ENCODE assay signal across 24 cellular contexts in genomic region chr14:103749860-103750259, GRCh38. TPM values are rescaled to one million over a fixed set of nuclear protein-coding genes. Genes with fewer than 3 reads are reported as not detected.
DNase-seq lines count a peak whose midpoint lies in the region; ATAC-seq and TF ChIP-seq lines count a peak whose summit lies in the region.
"Had no signal": no experiment of that assay in that cellular context is flagged by ENCODE, and none has a peak within 500 bp of the region (broad histone marks: within the 10 kb centered on the region; RNA-seq: fewer than 3 reads in every experiment).

No MANE protein-coding gene starts in this region.

- ATAC-seq in activated CD8-positive, alpha-beta T cell treated with anti-CD3 and anti-CD28 coated beads, Interleukin-2, amount 10 ng/mL, durations not matched to agents 7 days and 5 days, result no peak
- ATAC-seq in activated CD8-positive, alpha-beta T cell treated with anti-CD3 and anti-CD28 coated beads for 36 hours, result no peak
- no peak for ATAC-seq in stimulated activated memory B cell treated with anti-CD40 and anti-IgM and Interleukin-4, amounts not matched to agents 10 μg/mL and 1 μg/mL and 100 μg/mL, for 72 hours
- ATAC-seq: body of pancreas, WTC11 had no signal

- H3K27me3 Mint-ChIP-seq in activated CD8-positive, alpha-beta T cell treated with anti-CD3 and anti-CD28 coated beads, Interleukin-2, amount 10 ng/mL, durations not matched to agents 7 days and 5 days (ENCODE audit: low read depth), result no peaks in the 10 kb centered on the region
- H3K27me3 Mint-ChIP-seq in activated CD8-positive, alpha-beta T cell treated with anti-CD3 and anti-CD28 coated beads for 36 hours, result no peaks in the 10 kb centered on the region
- H3K27me3 Mint-ChIP-seq in stimulated activated memory B cell treated with anti-CD40 and anti-IgM and Interleukin-4, amounts not matched to agents 10 μg/mL and 1 μg/mL and 100 μg/mL, for 72 hours, result no peaks in the 10 kb centered on the region
- H3K27me3 Mint-ChIP-seq: activated naive CD8-positive, alpha-beta T cell treated with anti-CD3 and anti-CD28 coated beads, Interleukin-2, amount 10 ng/mL, durations not matched to agents 7 days and 5 days had no signal

- POLR2A ChIA-PET in activated CD8-positive, alpha-beta T cell treated with anti-CD3 and anti-CD28 coated beads, Interleukin-2, amount 10 ng/mL, durations not matched to agents 7 days and 5 days (lab: Charles Lee), result no interaction called here
- POLR2A ChIA-PET in activated CD8-positive, alpha-beta T cell treated with anti-CD3 and anti-CD28 coated beads for 36 hours (lab: Charles Lee), result no interaction called here

- H2AFZ ChIP-seq in hepatocyte, result no peak overlapping the region

- no peak for TF ChIP-seq CTCF in activated CD8-positive, alpha-beta T cell treated with anti-CD3 and anti-CD28 coated beads for 36 hours (IDR thresholded peaks at IDR 0.05)
- TF ChIP-seq CTCF in hepatocyte (IDR thresholded peaks at IDR 0.05; ENCODE audit: poor library complexity) (peak; percentile 8), uterus (IDR thresholded peaks at IDR 0.05) (peak in 3 of 4 experiments; percentile 22 to 41 (median 29)), lower leg skin (IDR thresholded peaks at IDR 0.05) (no peak)

- peaks cover 6% of the 10 kb centered on the region for H3K36me3 Mint-ChIP-seq in activated CD8-positive, alpha-beta T cell treated with anti-CD3 and anti-CD28 coated beads, Interleukin-2, amount 10 ng/mL, durations not matched to agents 7 days and 5 days (ENCODE audit: low read depth)
- H3K36me3 Mint-ChIP-seq in activated CD8-positive, alpha-beta T cell treated with anti-CD3 and anti-CD28 coated beads for 36 hours (ENCODE audit: low read depth), result peaks cover 3% of the 10 kb centered on the region
- H3K36me3 Mint-ChIP-seq in stimulated activated memory B cell treated with anti-CD40 and anti-IgM and Interleukin-4, amounts not matched to agents 10 μg/mL and 1 μg/mL and 100 μg/mL, for 72 hours, result peaks cover 7% of the 10 kb centered on the region
- H3K36me3 Mint-ChIP-seq: WTC11 had no signal

- no peaks in the 10 kb centered on the region for H3K4me1 ChIP-seq in hepatocyte (ENCODE audit: insufficient read depth)
- H3K4me1 ChIP-seq in uterus, result no peaks in the 10 kb centered on the region
- H3K4me1 ChIP-seq: BE2C, body of pancreas had no signal

- no peaks in the 10 kb centered on the region for H4K20me1 ChIP-seq in hepatocyte (ENCODE audit: insufficient read depth, poor library complexity, severe bottlenecking)

- H3K27ac Mint-ChIP-seq in activated CD8-positive, alpha-beta T cell treated with anti-CD3 and anti-CD28 coated beads, Interleukin-2, amount 10 ng/mL, durations not matched to agents 7 days and 5 days, result peak overlapping the region; percentile 24
- no peak overlapping the region for H3K27ac Mint-ChIP-seq in activated CD8-positive, alpha-beta T cell treated with anti-CD3 and anti-CD28 coated beads for 36 hours
- H3K27ac Mint-ChIP-seq in stimulated activated memory B cell treated with anti-CD40 and anti-IgM and Interleukin-4, amounts not matched to agents 10 μg/mL and 1 μg/mL and 100 μg/mL, for 72 hours, result no peak overlapping the region
- H3K27ac Mint-ChIP-seq: nephron progenitor cell, WTC11 had no signal

- no peak for DNase-seq in activated CD8-positive, alpha-beta T cell treated with anti-CD3 and anti-CD28 coated beads, Interleukin-2, amount 10 ng/mL, durations not matched to agents 7 days and 5 days
- no peak for DNase-seq in activated CD8-positive, alpha-beta T cell treated with anti-CD3 and anti-CD28 coated beads for 36 hours
- peak; percentile 17 for DNase-seq in amniotic epithelial cell (ENCODE audit: low read depth)
- no peak for DNase-seq in hepatocyte (ENCODE audit: low spot score)
- DNase-seq in uterus, result no peak
- DNase-seq in activated CD4-positive, alpha-beta T cell treated with anti-CD3 and anti-CD28 coated beads for 4 hours, result no peak
- DNase-seq in lower leg skin (ENCODE audit: low spot score in 2 of 2), result no peak
- DNase-seq: activated CD4-positive, alpha-beta T cell treated with anti-CD3 and anti-CD28 coated beads, Interleukin-2, amount 50 U/mL, for 4 hours; activated effector memory CD4-positive, alpha-beta T cell treated with Interleukin-2 at 50 U/mL for 16 hours; activated naive CD8-positive, alpha-beta T cell treated with anti-CD3 and anti-CD28 coated beads, Interleukin-2, amount 10 ng/mL, durations not matched to agents 7 days and 5 days; activated T-cell treated with anti-CD3 and anti-CD28 coated beads for 4 hours; BE2C; body of pancreas; DMS79; GOT3; islet precursor cell; MV-4-11; NCI-H146; nephron progenitor cell; stimulated activated CD4-positive, alpha-beta T cell treated with anti-CD3 and anti-CD28 coated beads, Interleukin-1b, Interleukin-23, amount 100 ng/mL, for 48 hours; SW 1271; T1000 had no signal

- TF ChIP-seq POLR2A in uterus (IDR thresholded peaks at IDR 0.05) (no peak), lower leg skin (IDR thresholded peaks at IDR 0.05) (no peak)

- H3K9me3 ChIP-seq in hepatocyte (ENCODE audit: low read depth) (no peaks in the 10 kb centered on the region), uterus (no peaks in the 10 kb centered on the region)
- H3K9me3 ChIP-seq: BE2C, body of pancreas had no signal

- H3K4me3 ChIP-seq in hepatocyte, result no peak overlapping the region
- no peak overlapping the region for H3K4me3 ChIP-seq in uterus
- no peak overlapping the region for H3K4me3 ChIP-seq in lower leg skin (ENCODE audit: low read depth, poor library complexity, severe bottlenecking)
- H3K4me3 ChIP-seq: body of pancreas had no signal

- no peak overlapping the region for H3K4me2 ChIP-seq in hepatocyte

- H3K27me3 ChIP-seq in hepatocyte (no peaks in the 10 kb centered on the region), uterus (no peaks in the 10 kb centered on the region)
- H3K27me3 ChIP-seq: BE2C, body of pancreas had no signal

- CTCF ChIA-PET in activated CD8-positive, alpha-beta T cell treated with anti-CD3 and anti-CD28 coated beads, Interleukin-2, amount 10 ng/mL, durations not matched to agents 7 days and 5 days (lab: Charles Lee), result no interaction called here
- CTCF ChIA-PET in activated CD8-positive, alpha-beta T cell treated with anti-CD3 and anti-CD28 coated beads for 36 hours (lab: Charles Lee), result no interaction called here

- intact Hi-C loops in activated CD8-positive, alpha-beta T cell treated with anti-CD3 and anti-CD28 coated beads for 36 hours (cut with micrococcal nuclease), result no loop called here
- intact Hi-C loops in uterus (cut with DNase I; ENCODE audit: low total_unique reads) (no loop called here), lower leg skin (cut with DNase I; ENCODE audit: low total_unique reads) (no loop called here)

- H3K9me2 ChIP-seq in hepatocyte (replicated peaks; ENCODE audit: insufficient read depth), result no peaks in the 10 kb centered on the region

- 94% methylated on average over 5 of the region's 5 CpGs for WGBS in hepatocyte (ENCODE audit: low lambda C conversion rate, missing lambda C conversion rate)
- WGBS in lower leg skin, 2 donors, result 77 to 79% methylated on average over 5 of the region's 5 CpGs

- H3K4me3 Mint-ChIP-seq in activated CD8-positive, alpha-beta T cell treated with anti-CD3 and anti-CD28 coated beads, Interleukin-2, amount 10 ng/mL, durations not matched to agents 7 days and 5 days, result no peak overlapping the region
- no peak overlapping the region for H3K4me3 Mint-ChIP-seq in activated CD8-positive, alpha-beta T cell treated with anti-CD3 and anti-CD28 coated beads for 36 hours
- no peak overlapping the region for H3K4me3 Mint-ChIP-seq in stimulated activated memory B cell treated with anti-CD40 and anti-IgM and Interleukin-4, amounts not matched to agents 10 μg/mL and 1 μg/mL and 100 μg/mL, for 72 hours
- H3K4me3 Mint-ChIP-seq: activated naive CD8-positive, alpha-beta T cell treated with anti-CD3 and anti-CD28 coated beads, Interleukin-2, amount 10 ng/mL, durations not matched to agents 7 days and 5 days; nephron progenitor cell; WTC11 had no signal

- H3K27ac ChIP-seq in hepatocyte (no peak overlapping the region), uterus (no peak overlapping the region)
- H3K27ac ChIP-seq: body of pancreas had no signal

- H3K79me2 ChIP-seq in hepatocyte, result no peaks in the 10 kb centered on the region

- H3K4me1 Mint-ChIP-seq in activated CD8-positive, alpha-beta T cell treated with anti-CD3 and anti-CD28 coated beads, Interleukin-2, amount 10 ng/mL, durations not matched to agents 7 days and 5 days (ENCODE audit: low read depth), result peaks cover 29% of the 10 kb centered on the region
- H3K4me1 Mint-ChIP-seq in activated CD8-positive, alpha-beta T cell treated with anti-CD3 and anti-CD28 coated beads for 36 hours (ENCODE audit: low read depth), result peaks cover 19% of the 10 kb centered on the region
- H3K4me1 Mint-ChIP-seq in stimulated activated memory B cell treated with anti-CD40 and anti-IgM and Interleukin-4, amounts not matched to agents 10 μg/mL and 1 μg/mL and 100 μg/mL, for 72 hours, result no peaks in the 10 kb centered on the region
- H3K4me1 Mint-ChIP-seq: nephron progenitor cell had no signal

- no peaks in the 10 kb centered on the region for H3K36me3 ChIP-seq in hepatocyte (replicated peaks; ENCODE audit: insufficient read depth, low read depth)
- no peaks in the 10 kb centered on the region for H3K36me3 ChIP-seq in uterus

- no peaks in the 10 kb centered on the region for H3K9me3 Mint-ChIP-seq in activated CD8-positive, alpha-beta T cell treated with anti-CD3 and anti-CD28 coated beads, Interleukin-2, amount 10 ng/mL, durations not matched to agents 7 days and 5 days (ENCODE audit: insufficient read depth)
- H3K9me3 Mint-ChIP-seq in activated CD8-positive, alpha-beta T cell treated with anti-CD3 and anti-CD28 coated beads for 36 hours, result no peaks in the 10 kb centered on the region
- no peaks in the 10 kb centered on the region for H3K9me3 Mint-ChIP-seq in stimulated activated memory B cell treated with anti-CD40 and anti-IgM and Interleukin-4, amounts not matched to agents 10 μg/mL and 1 μg/mL and 100 μg/mL, for 72 hours
- H3K9me3 Mint-ChIP-seq: activated naive CD8-positive, alpha-beta T cell treated with anti-CD3 and anti-CD28 coated beads, Interleukin-2, amount 10 ng/mL, durations not matched to agents 7 days and 5 days; nephron progenitor cell; WTC11 had no signal

RNA-seq across cellular contexts. Expression of gene ZFYVE21, which starts 34.2 kb away (rescaled TPM):
- total RNA-seq in activated CD8-positive, alpha-beta T cell treated with anti-CD3 and anti-CD28 coated beads, Interleukin-2, amount 10 ng/mL, durations not matched to agents 7 days and 5 days, result 10 to 100 TPM; 16.7 to 17.4 TPM
- total RNA-seq in activated CD8-positive, alpha-beta T cell treated with anti-CD3 and anti-CD28 coated beads for 36 hours, result 10 to 100 TPM; 10.4 to 11.6 TPM
- total RNA-seq in hepatocyte (39.4 and 59.2 TPM in 2 replicates), uterus (100 to 1,000 TPM in 2 of 4 donors, 10 to 100 TPM in 2; 73.2 to 276 (median 103) TPM), lower leg skin (100 to 1,000 TPM; 133 to 269 (median 154) TPM)
- polyA plus RNA-seq in hepatocyte, result 51.3 and 55.2 TPM in 2 replicates

RNA-seq across cellular contexts. Expression of gene XRCC3, which starts 34.6 kb away (rescaled TPM):
- total RNA-seq in activated CD8-positive, alpha-beta T cell treated with anti-CD3 and anti-CD28 coated beads, Interleukin-2, amount 10 ng/mL, durations not matched to agents 7 days and 5 days, result 10 to 100 TPM; 46.2 to 52.5 TPM
- 10 to 100 TPM; 47.3 to 55.2 TPM for total RNA-seq in activated CD8-positive, alpha-beta T cell treated with anti-CD3 and anti-CD28 coated beads for 36 hours
- total RNA-seq in hepatocyte, result 7.1 and 9.1 TPM in 2 replicates
- polyA plus RNA-seq in hepatocyte, result 7.7 and 8.2 TPM in 2 replicates
- 10 to 100 TPM in 1 of 4 donors, 1 to 10 TPM in 2, under 1 TPM in 1; 0.59 to 14.4 (median 5.2) TPM for total RNA-seq in uterus
- total RNA-seq in lower leg skin, result 10 to 100 TPM in 3 of 4 donors, 1 to 10 TPM in 1; 9.5 to 14.7 (median 12.3) TPM

Comparison
In these comparisons a context has a peak if more than half of its experiments do, and no peak if none do; other contexts are left out.
1. CTCF ChIP-seq: peak in hepatocyte (single experiment) and uterus (3 of 4); none in activated CD8-positive, alpha-beta T cell treated with anti-CD3 and anti-CD28 coated beads for 36 hours (single experiment) and lower leg skin (0 of 3).